Comparison of ENCODE assay signal across 20 cellular contexts in the genomic region with DNA sequence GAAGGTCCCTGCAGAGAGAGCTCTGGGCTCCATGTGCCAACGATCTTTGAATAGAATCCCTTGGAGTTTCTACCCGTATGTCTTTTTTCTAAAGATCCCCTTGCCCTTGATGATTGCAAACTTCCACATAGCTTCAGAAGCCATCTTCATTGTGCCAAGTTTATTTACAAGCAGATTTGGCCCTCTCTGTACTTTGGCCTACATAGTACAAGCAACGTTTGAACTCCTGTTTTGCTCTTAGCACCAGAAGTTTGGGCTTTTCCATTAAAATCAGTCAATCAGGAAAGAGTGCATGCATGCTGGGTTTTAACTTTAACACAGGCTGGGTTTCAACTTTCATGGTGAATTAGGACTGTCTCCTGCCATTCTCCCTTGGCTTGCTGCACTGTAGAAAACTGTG.
A peak's percentile ranks its signal among the peaks of the same experiment; 100 is the strongest.
DNase-seq lines count a peak whose midpoint lies in the region; ATAC-seq and TF ChIP-seq lines count a peak whose summit lies in the region.
"Had no signal": no experiment of that assay in that cellular context is flagged by ENCODE, and none has a peak within 500 bp of the region (broad histone marks: within the 10 kb centered on the region; RNA-seq: fewer than 3 reads in every experiment).

No MANE protein-coding gene starts in this region.

- H3K4me1 ChIP-seq in endodermal cell (ENCODE audit: control insufficient read depth, insufficient read depth, low read length), result peaks cover 15% of the 10 kb centered on the region

- H3K4me3 ChIP-seq in endodermal cell (ENCODE audit: low read length) (no peak overlapping the region), MG63 (no peak overlapping the region)

- H3K36me3 ChIP-seq in endodermal cell (ENCODE audit: control insufficient read depth, insufficient read depth, low read length) (no peaks in the 10 kb centered on the region), MG63 (no peaks in the 10 kb centered on the region)

- DNase-seq in NCI-H82 (lab: John Stamatoyannopoulos, UW) (peak; percentile 39), NCI-H82 treated with DMSO at 0.1 percent for 48 hours (lab: John Stamatoyannopoulos, UW; ENCODE audit: unreplicated experiment) (no peak), endodermal cell (no peak), retina (peak; percentile 28), NCI-H1092 (lab: John Stamatoyannopoulos, UW) (no peak), MG63 (no peak)
- DNase-seq: Calu3; CD8-positive, alpha-beta memory T cell; DMS53; GDM1; Kasumi-1; NCI-H1436; NCI-H1930; SW 1271 had no signal

- no peak overlapping the region for H3K27ac Mint-ChIP-seq in endodermal cell
- peak overlapping the region; percentile 67 to 71 (median 67) for H3K27ac Mint-ChIP-seq in nephron

- TF ChIP-seq CTCF in endodermal cell (conservative IDR thresholded peaks at IDR 0.05) (no peak), nephron (IDR thresholded peaks at IDR 0.05; ENCODE audit: unreplicated experiment in 3 of 3) (no peak)

- H3K27ac ChIP-seq in endodermal cell (ENCODE audit: low read depth, low read length), result peak overlapping the region; percentile 86
- H3K27ac ChIP-seq: 22Rv1, C4-2B had no signal

- H3K27me3 Mint-ChIP-seq in endodermal cell (ENCODE audit: insufficient read depth) (peaks cover 10% of the 10 kb centered on the region), nephron (ENCODE audit: low read depth) (no peaks in the 10 kb centered on the region)

- 86 to 88% methylated on average over 3 of the region's 3 CpGs for WGBS in endodermal cell (ENCODE audit: insufficient coverage in 1 of 2, insufficient read length in 1 of 2), 2 experiments

- H3K4me3 Mint-ChIP-seq in endodermal cell, result no peak overlapping the region
- H3K4me3 Mint-ChIP-seq in nephron, result peak overlapping the region in 2 of 3 experiments; percentile 17 to 57
- H3K4me3 Mint-ChIP-seq: CD8-positive, alpha-beta memory T cell had no signal

- no peak overlapping the region for H3K9ac ChIP-seq in endodermal cell (ENCODE audit: extremely low read depth, low read length, poor library complexity, severe bottlenecking)

- H3K4me1 Mint-ChIP-seq in endodermal cell (peaks cover 39% of the 10 kb centered on the region), nephron (peaks cover 78% of the 10 kb centered on the region)
- H3K4me1 Mint-ChIP-seq: CD8-positive, alpha-beta memory T cell had no signal

- H3K9me3 ChIP-seq in endodermal cell (ENCODE audit: control insufficient read depth, low read length) (no peaks in the 10 kb centered on the region), MG63 (no peaks in the 10 kb centered on the region)

- no peak for ATAC-seq in HG02798 (IDR thresholded peaks at IDR 0.05; ENCODE audit: poor library complexity, unreplicated experiment)
- ATAC-seq: HCT116, Right ventricle myocardium inferior had no signal

- H3K9me3 Mint-ChIP-seq in endodermal cell (no peaks in the 10 kb centered on the region), nephron (no peaks in the 10 kb centered on the region)
- H3K9me3 Mint-ChIP-seq: CD8-positive, alpha-beta memory T cell had no signal

- H3K27me3 ChIP-seq in endodermal cell (ENCODE audit: control insufficient read depth, insufficient read depth, low read length, poor library complexity, severe bottlenecking), result no peaks in the 10 kb centered on the region
- H3K27me3 ChIP-seq in MG63, result no peaks in the 10 kb centered on the region

- H3K36me3 Mint-ChIP-seq in endodermal cell (ENCODE audit: low read depth) (peaks cover 16% of the 10 kb centered on the region), nephron (ENCODE audit: low read depth) (peaks cover 16% of the 10 kb centered on the region)
- H3K36me3 Mint-ChIP-seq: CD8-positive, alpha-beta memory T cell had no signal

Comparison
In these comparisons a context has a peak if more than half of its experiments do, and no peak if none do; other contexts are left out.
1. DNase-seq: peak in NCI-H82 (single experiment) and retina (single experiment); none in NCI-H82 treated with DMSO at 0.1 percent for 48 hours (single experiment), endodermal cell (single experiment), NCI-H1092 (single experiment) and MG63 (single experiment).